18 cellular contexts compared by ENCODE assay signal in genomic region chr19:33208904-33209843, GRCh38. TPM values are rescaled to one million over a fixed set of nuclear protein-coding genes. Genes with fewer than 3 reads are reported as not detected.
DNase-seq lines count a peak whose midpoint lies in the region; ATAC-seq and TF ChIP-seq lines count a peak whose summit lies in the region.
"Had no signal": no experiment of that assay in that cellular context is flagged by ENCODE, and none has a peak within 500 bp of the region (broad histone marks: within the 10 kb centered on the region; RNA-seq: fewer than 3 reads in every experiment).

No MANE protein-coding gene starts in this region.

- H3K36me3 ChIP-seq in BLaER1 (peaks cover 36% of the 10 kb centered on the region), neuronal stem cell (replicated peaks in 1 of 2; ENCODE audit: control insufficient read depth in 2 of 2, insufficient read depth in 2 of 2, low read length in 2 of 2) (peaks cover 15 to 36% of the 10 kb centered on the region in 2 donors)

- peak overlapping the region; percentile 57 for H3K9ac ChIP-seq in BLaER1
- H3K9ac ChIP-seq in neuronal stem cell (ENCODE audit: low read depth, low read length, poor library complexity) = no peak overlapping the region

- H3K4me3 ChIP-seq in BLaER1 (no peak overlapping the region), fibroblast of mammary gland (ENCODE audit: control insufficient read depth, low read depth, low read length) (no peak overlapping the region), neuronal stem cell (ENCODE audit: low read length in 2 of 2) (no peak overlapping the region)

- peak; percentile 24 for TF ChIP-seq CTCF in fibroblast of mammary gland (conservative IDR thresholded peaks at IDR 0.05; ENCODE audit: control insufficient read depth, insufficient read depth, low read depth, low read length)

- no peak overlapping the region for H3K4ac ChIP-seq in neuronal stem cell (ENCODE audit: low read length)

- no peak for ATAC-seq in HG02571 (IDR thresholded peaks at IDR 0.05; ENCODE audit: unreplicated experiment)
- no peak for ATAC-seq in HG03196 (IDR thresholded peaks at IDR 0.05; ENCODE audit: unreplicated experiment)
- ATAC-seq in activated T-cell treated with anti-CD3 and anti-CD28 coated beads, Interleukin-2, amount 50 U/mL, for 4 hours = no peak

- H3K9me3 ChIP-seq in BLaER1 (no peaks in the 10 kb centered on the region), neuronal stem cell (replicated peaks in 1 of 2; ENCODE audit: control insufficient read depth in 2 of 2, insufficient read depth in 1 of 2, low read depth in 1 of 2, low read length in 2 of 2) (no peaks in the 10 kb centered on the region)

- H2AFZ ChIP-seq in neuronal stem cell (ENCODE audit: low read length) = no peak overlapping the region

- H3K36me3 Mint-ChIP-seq in activated T-cell treated with anti-CD3 and anti-CD28 coated beads, Interleukin-2, amount 50 U/mL, for 4 hours (ENCODE audit: insufficient read depth) = no peaks in the 10 kb centered on the region
- H3K36me3 Mint-ChIP-seq: IgD-negative memory B cell had no signal

- H3K4me3 Mint-ChIP-seq in activated T-cell treated with anti-CD3 and anti-CD28 coated beads, Interleukin-2, amount 50 U/mL, for 4 hours = no peak overlapping the region
- H3K4me3 Mint-ChIP-seq: IgD-negative memory B cell had no signal

- 0 out of 2 replicates have a peak, but pooled peaks cover 8% of the 10 kb centered on the region for H4K20me1 ChIP-seq in BLaER1

- H3K18ac ChIP-seq in neuronal stem cell (ENCODE audit: low read length) = peak overlapping the region; percentile 19

- H4K8ac ChIP-seq in neuronal stem cell (ENCODE audit: low read depth, low read length) = peak overlapping the region; percentile 17

- peaks cover 3% of the 10 kb centered on the region for H3K79me1 ChIP-seq in neuronal stem cell (ENCODE audit: low read depth, low read length)

- H3K27me3 Mint-ChIP-seq in activated T-cell treated with anti-CD3 and anti-CD28 coated beads, Interleukin-2, amount 50 U/mL, for 4 hours (ENCODE audit: low read depth) = no peaks in the 10 kb centered on the region

- DNase-seq in AG08396 (ENCODE audit: low spot score) (peak; percentile 66), fibroblast of mammary gland (ENCODE audit: low read depth) (peak; percentile 32), neuronal stem cell (ENCODE audit: low spot score) (no peak)
- no peak for DNase-seq in activated T-cell treated with anti-CD3 and anti-CD28 coated beads, Interleukin-2, amount 50 U/mL, for 4 hours
- DNase-seq: ACHN, GOT3, NCI-H146, NCI-H2107, NCI-H345, NCI-H526 treated with DMSO at 0.1 percent for 48 hours, RPMI8226 had no signal

- H3K9me3 Mint-ChIP-seq in activated T-cell treated with anti-CD3 and anti-CD28 coated beads, Interleukin-2, amount 50 U/mL, for 4 hours = no peaks in the 10 kb centered on the region
- H3K9me3 Mint-ChIP-seq: IgD-negative memory B cell had no signal

- H3K27ac ChIP-seq in BLaER1 (peak overlapping the region; percentile 86), neuronal stem cell (replicated peaks; ENCODE audit: low read length) (no peak overlapping the region)

- no peak overlapping the region for H2BK120ac ChIP-seq in neuronal stem cell (ENCODE audit: low read depth, low read length)

- no peaks in the 10 kb centered on the region for H3K4me1 Mint-ChIP-seq in activated T-cell treated with anti-CD3 and anti-CD28 coated beads, Interleukin-2, amount 50 U/mL, for 4 hours (ENCODE audit: low read depth)
- H3K4me1 Mint-ChIP-seq: IgD-negative memory B cell had no signal

- peak overlapping the region; percentile 39 for H2BK5ac ChIP-seq in neuronal stem cell (ENCODE audit: low read length)

- WGBS in neuronal stem cell (ENCODE audit: extremely low coverage in 2 of 2, insufficient read length in 2 of 2, insufficient replicate concordance in 1 of 2), 2 donors = no CpG with 5 or more reads among the region's 24 CpGs

- no peak overlapping the region for H3K14ac ChIP-seq in neuronal stem cell (ENCODE audit: low read length)

- peaks cover 52% of the 10 kb centered on the region for H3K4me1 ChIP-seq in BLaER1
- no peaks in the 10 kb centered on the region for H3K4me1 ChIP-seq in neuronal stem cell (ENCODE audit: control insufficient read depth in 2 of 2, insufficient read depth in 1 of 2, low read depth in 1 of 2, low read length in 2 of 2)

- no peak overlapping the region for H2BK15ac ChIP-seq in neuronal stem cell (ENCODE audit: low read length)

- H3K4me2 ChIP-seq in BLaER1 = peak overlapping the region; percentile 95
- no peak overlapping the region for H3K4me2 ChIP-seq in neuronal stem cell (ENCODE audit: insufficient read depth, low read length, poor library complexity, severe bottlenecking)

- no peak overlapping the region for H4K91ac ChIP-seq in neuronal stem cell (ENCODE audit: low read depth, low read length, poor library complexity)

- no peak overlapping the region for H2AK5ac ChIP-seq in neuronal stem cell (ENCODE audit: low read depth, low read length)

- H3K27me3 ChIP-seq in BLaER1 = no peaks in the 10 kb centered on the region
- no peaks in the 10 kb centered on the region for H3K27me3 ChIP-seq in neuronal stem cell (ENCODE audit: control insufficient read depth in 3 of 3, insufficient read depth in 3 of 3, low read depth in 1 of 3, low read length in 3 of 3)

- no peak overlapping the region for H3K23ac ChIP-seq in neuronal stem cell (ENCODE audit: low read depth, low read length, poor library complexity)

- no peak overlapping the region for H2BK12ac ChIP-seq in neuronal stem cell (ENCODE audit: low read length)

RNA-seq across cellular contexts. Expression of gene LRP3, which starts 15.0 kb away (rescaled TPM):
- polyA plus RNA-seq in neuronal stem cell (2013, experiment 1 of 2) = 42.5 TPM
- polyA plus RNA-seq in neuronal stem cell (2013, experiment 2 of 2) = 38.5 TPM
- under 1 TPM; 0.14 to 0.84 (median 0.71) TPM for total RNA-seq in activated T-cell treated with anti-CD3 and anti-CD28 coated beads, Interleukin-2, amount 50 U/mL, for 4 hours
- total RNA-seq: OCI-LY7 had no signal
- polyA plus RNA-seq: IgD-negative memory B cell had no signal

RNA-seq across cellular contexts. Expression of gene SLC7A10, which starts 16.5 kb away (rescaled TPM):
- polyA plus RNA-seq in neuronal stem cell (2013, experiment 1 of 2) = 1.1 TPM
- 0.97 TPM for polyA plus RNA-seq in neuronal stem cell (2013, experiment 2 of 2)
- total RNA-seq in activated T-cell treated with anti-CD3 and anti-CD28 coated beads, Interleukin-2, amount 50 U/mL, for 4 hours = not detected
- total RNA-seq: OCI-LY7, SK-MEL-5 had no signal
- polyA plus RNA-seq: BJ, IgD-negative memory B cell had no signal

Comparison
In these comparisons a context has a peak if more than half of its experiments do, and no peak if none do; other contexts are left out.
1. DNase-seq: peak in AG08396 (single experiment) and fibroblast of mammary gland (single experiment); none in neuronal stem cell (single experiment) and activated T-cell treated with anti-CD3 and anti-CD28 coated beads, Interleukin-2, amount 50 U/mL, for 4 hours (single experiment).